27 cellular contexts compared by ENCODE assay signal in the genomic region with DNA sequence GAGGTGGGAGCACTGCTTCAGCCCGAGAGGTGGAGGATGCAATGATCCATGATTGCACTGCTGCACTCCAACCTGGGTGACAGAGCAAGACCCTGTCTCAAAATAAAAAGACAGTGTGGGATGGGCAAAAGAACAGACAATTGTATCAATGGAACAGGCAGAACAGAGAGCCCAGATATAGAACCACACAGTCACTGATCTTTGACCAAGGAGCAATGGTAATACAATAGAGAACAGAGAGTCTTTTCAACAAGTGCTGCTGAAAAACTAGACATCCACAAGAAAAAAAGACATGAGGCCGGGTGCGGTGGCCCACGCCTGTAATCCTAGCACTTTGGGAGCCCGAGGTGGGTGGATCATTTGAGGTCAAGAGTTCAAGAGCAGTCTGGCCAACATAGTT.
"Had no signal": no experiment of that assay in that cellular context is flagged by ENCODE, and none has a peak within 500 bp of the region (broad histone marks: within the 10 kb centered on the region; RNA-seq: fewer than 3 reads in every experiment).

No MANE protein-coding gene starts in this region.

- H3K4me2 ChIP-seq: KMS-11 had no signal

- H3K36me3 ChIP-seq: cardiac muscle cell had no signal

- FAIRE-seq: astrocyte had no signal

- DNase-seq: activated CD4-positive, alpha-beta T cell treated with anti-CD3 and anti-CD28 coated beads for 4 hours; activated CD4-positive, alpha-beta T cell treated with anti-CD3 and anti-CD28 coated beads, Interleukin-2, amount 50 U/mL, for 48 hours; activated CD8-positive, alpha-beta memory T cell treated with anti-CD3 and anti-CD28 coated beads, Interleukin-2, amount 10 ng/mL, durations not matched to agents 7 days and 5 days; activated effector memory CD4-positive, alpha-beta T cell treated with Interleukin-2 at 50 U/mL for 16 hours; activated naive CD4-positive, alpha-beta T cell treated with Interleukin-2 at 50 U/mL for 16 hours; activated naive CD8-positive, alpha-beta T cell treated with anti-CD3 and anti-CD28 coated beads, Interleukin-2, amount 50 U/mL, for 24 hours; activated T-cell treated with anti-CD3 and anti-CD28 coated beads, Interleukin-2, amount 50 U/mL, for 24 hours; amniotic stem cell; MM.1S; NCI-H1105; NCI-H1436; NCI-H1694 treated with DMSO at 0.1 percent for 48 hours; NCI-H2029 treated with DMSO at 0.1 percent for 48 hours; NCI-H510A treated with DMSO at 0.1 percent for 48 hours; NCI-H69; NK-92 treated with Interleukin-12 subunit alpha and Interleukin-12 subunit beta, amount 100 ng/mL, for 24 hours; OCI-M1; RPMI8226; T-cell had no signal

- ATAC-seq: activated CD4-positive, CD25-positive, alpha-beta regulatory T cell treated with anti-CD3 and anti-CD28 coated beads, Interleukin-2, amount 50 U/mL, for 24 hours; activated CD8-positive, alpha-beta memory T cell treated with anti-CD3 and anti-CD28 coated beads, Interleukin-2, amount 10 ng/mL, durations not matched to agents 7 days and 5 days; activated naive CD4-positive, alpha-beta T cell treated with anti-CD3 and anti-CD28 coated beads, Interleukin-2, amount 50 U/mL, for 72 hours; activated naive CD8-positive, alpha-beta T cell treated with anti-CD3 and anti-CD28 coated beads, Interleukin-2, amount 50 U/mL, for 24 hours; Panc1; Right ventricle myocardium inferior; T-cell had no signal

- H3K27ac ChIP-seq: cardiac muscle cell, KMS-11, SK-N-MC had no signal

- H3K9ac ChIP-seq: KMS-11 had no signal

- H3K4me3 ChIP-seq: cardiac muscle cell, SK-N-MC had no signal
